8 cellular contexts compared by ENCODE assay signal in the genomic region with DNA sequence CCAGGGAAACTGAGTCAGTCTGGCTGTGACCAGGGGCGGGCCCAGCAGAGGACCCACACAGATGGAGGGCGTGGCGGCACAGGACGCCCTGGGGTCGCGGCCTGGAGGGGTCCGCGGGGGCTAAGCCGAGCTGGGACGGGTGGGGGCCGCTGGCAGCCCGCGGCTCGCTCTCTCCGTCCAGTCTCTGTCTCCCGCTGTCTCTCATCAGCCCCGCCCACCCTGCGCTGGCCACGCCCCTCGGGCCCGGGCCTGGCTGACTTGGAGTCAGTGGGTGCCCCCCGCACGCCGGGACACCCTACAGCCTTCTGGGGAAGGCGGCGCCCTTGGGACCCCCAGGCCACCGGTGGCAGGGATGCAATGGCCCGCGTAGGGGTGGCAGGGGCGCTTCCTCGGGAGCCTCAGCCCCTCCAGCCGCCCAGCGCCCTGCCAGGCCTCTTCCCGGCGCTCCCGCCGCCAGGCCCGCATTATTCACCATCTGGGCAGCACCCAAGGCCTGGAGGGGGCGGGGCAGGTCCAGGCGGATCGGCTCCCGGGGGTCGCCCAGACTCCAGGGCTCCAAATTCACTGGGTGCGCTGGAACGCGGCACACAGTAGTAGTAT. TPM values are rescaled to one million over a fixed set of nuclear protein-coding genes. Genes with fewer than 3 reads are reported as not detected.
DNase-seq lines count a peak whose midpoint lies in the region; ATAC-seq, FAIRE-seq and TF ChIP-seq lines count a peak whose summit lies in the region.

A gene (minus strand): TSS at position 186 of the 600 bp plus-strand sequence. CDS start 6,241 bp downstream, outside the sequence.

- H3K27me3 ChIP-seq in endothelial cell of umbilical vein (ENCODE audit: control insufficient read depth in 2 of 2, insufficient read depth in 2 of 2, low read length in 2 of 2) (no peaks in the 10 kb centered on the region), mononuclear cell (ENCODE audit: insufficient read depth, low read length) (peaks cover 12% of the 10 kb centered on the region)

- dilution Hi-C loops in endothelial cell of umbilical vein (cut with MboI; ENCODE audit: extremely low pct_ligation_motif_present, low sequenced_read_pairs): no loop called here

- ATAC-seq in activated CD8-positive, alpha-beta T cell treated with anti-CD3 and anti-CD28 coated beads for 36 hours: peak; percentile 51
- ATAC-seq in stimulated activated memory B cell treated with anti-CD40 and anti-IgM and Interleukin-4, amounts not matched to agents 10 μg/mL and 1 μg/mL and 100 μg/mL, for 72 hours: peak; percentile 42
- ATAC-seq in HG03439 (IDR thresholded peaks at IDR 0.05; ENCODE audit: unreplicated experiment): no peak

- H2AFZ ChIP-seq in endothelial cell of umbilical vein (ENCODE audit: low read depth, low read length): peak within 1 kb of the TSS; percentile 81

- peaks cover 18% of the 10 kb centered on the region for H3K4me1 Mint-ChIP-seq in CD14-positive monocyte
- H3K4me1 Mint-ChIP-seq in activated CD8-positive, alpha-beta T cell treated with anti-CD3 and anti-CD28 coated beads for 36 hours (ENCODE audit: low read depth): peaks cover 11% of the 10 kb centered on the region
- peaks cover 15% of the 10 kb centered on the region for H3K4me1 Mint-ChIP-seq in stimulated activated memory B cell treated with anti-CD40 and anti-IgM and Interleukin-4, amounts not matched to agents 10 μg/mL and 1 μg/mL and 100 μg/mL, for 72 hours

- H3K36me3 ChIP-seq in endothelial cell of umbilical vein (ENCODE audit: control insufficient read depth in 2 of 2, extremely low read depth in 1 of 2, insufficient read depth in 2 of 2, low read length in 2 of 2): peaks cover 0 to 5% of the 10 kb centered on the region in 2 experiments

- peak within 1 kb of the TSS; percentile 35 to 68 for H3K4me3 Mint-ChIP-seq in CD14-positive monocyte
- peak within 1 kb of the TSS; percentile 47 for H3K4me3 Mint-ChIP-seq in activated CD8-positive, alpha-beta T cell treated with anti-CD3 and anti-CD28 coated beads for 36 hours
- H3K4me3 Mint-ChIP-seq in stimulated activated memory B cell treated with anti-CD40 and anti-IgM and Interleukin-4, amounts not matched to agents 10 μg/mL and 1 μg/mL and 100 μg/mL, for 72 hours: no peak within 1 kb of the TSS

- CTCF ChIA-PET in activated CD8-positive, alpha-beta T cell treated with anti-CD3 and anti-CD28 coated beads for 36 hours (lab: Charles Lee): no interaction called here
- CTCF ChIA-PET in endothelial cell of umbilical vein (lab: Charles Lee): interaction anchor here (0.9 to 2.3 kb wide), 6 partner anchors 12 to 51 kb away, joined by 3 to 7 read pairs (median 4); a partner anchor contains a TSS

- no peaks in the 10 kb centered on the region for H4K20me1 ChIP-seq in endothelial cell of umbilical vein (replicated peaks; ENCODE audit: control insufficient read depth, extremely low read depth, insufficient read depth, low read length)

- TF ChIP-seq POLR2A in endothelial cell of umbilical vein (IDR thresholded peaks at IDR 0.05; ENCODE audit: low read depth, low read length): peak; percentile 17

- H3K9ac ChIP-seq in endothelial cell of umbilical vein (replicated peaks; ENCODE audit: extremely low read depth, insufficient read depth, low read length): peak within 1 kb of the TSS; percentile 39

- H3K4me1 ChIP-seq in endothelial cell of umbilical vein (ENCODE audit: control insufficient read depth, extremely low read depth, insufficient read depth, low read length) (peaks cover 23% of the 10 kb centered on the region), mononuclear cell (ENCODE audit: insufficient read depth, low read length) (peaks cover 30% of the 10 kb centered on the region)

- H3K4me2 ChIP-seq in endothelial cell of umbilical vein (ENCODE audit: insufficient read depth, low read length): peak within 1 kb of the TSS; percentile 63

- intact Hi-C loops in CD14-positive monocyte (cut with micrococcal nuclease) (no loop called here), endothelial cell of umbilical vein (cut with micrococcal nuclease) (loop anchor here (2.0 to 5.0 kb wide), 2 partner anchors 22 to 34 kb away; a partner anchor contains a TSS)
- intact Hi-C loops in activated CD8-positive, alpha-beta T cell treated with anti-CD3 and anti-CD28 coated beads for 36 hours (cut with micrococcal nuclease): no loop called here

- peaks cover 4 to 23% (median 20%) of the 10 kb centered on the region in 3 donors for H3K27me3 Mint-ChIP-seq in CD14-positive monocyte (ENCODE audit: low read depth in 3 of 3)
- H3K27me3 Mint-ChIP-seq in activated CD8-positive, alpha-beta T cell treated with anti-CD3 and anti-CD28 coated beads for 36 hours: no peaks in the 10 kb centered on the region
- H3K27me3 Mint-ChIP-seq in stimulated activated memory B cell treated with anti-CD40 and anti-IgM and Interleukin-4, amounts not matched to agents 10 μg/mL and 1 μg/mL and 100 μg/mL, for 72 hours: peaks cover 18% of the 10 kb centered on the region

- no peaks in the 10 kb centered on the region for H3K9me3 ChIP-seq in endothelial cell of umbilical vein (replicated peaks; ENCODE audit: control insufficient read depth, insufficient read depth, low read length)
- no peaks in the 10 kb centered on the region for H3K9me3 ChIP-seq in mononuclear cell (ENCODE audit: low read depth, low read length)

- TF ChIP-seq CTCF in CD14-positive monocyte (IDR thresholded peaks at IDR 0.05) (no peak), endothelial cell of umbilical vein (IDR thresholded peaks at IDR 0.05; ENCODE audit: extremely low read depth in 1 of 2, insufficient read depth in 1 of 2, low read depth in 1 of 2, low read length in 2 of 2) (no peak)
- no peak for TF ChIP-seq CTCF in activated CD8-positive, alpha-beta T cell treated with anti-CD3 and anti-CD28 coated beads for 36 hours (IDR thresholded peaks at IDR 0.05)

- H3K4me3 ChIP-seq in endothelial cell of umbilical vein (replicated peaks in 1 of 3; ENCODE audit: insufficient read depth in 1 of 3, low read depth in 1 of 3, low read length in 3 of 3) (peak within 1 kb of the TSS; percentile 39 to 48 (median 39)), mononuclear cell (ENCODE audit: low read length) (peak within 1 kb of the TSS; percentile 26)

- peaks cover 3 to 8% (median 5%) of the 10 kb centered on the region in 7 donors for H3K9me3 Mint-ChIP-seq in CD14-positive monocyte
- H3K9me3 Mint-ChIP-seq in activated CD8-positive, alpha-beta T cell treated with anti-CD3 and anti-CD28 coated beads for 36 hours: no peaks in the 10 kb centered on the region
- peaks cover 4% of the 10 kb centered on the region for H3K9me3 Mint-ChIP-seq in stimulated activated memory B cell treated with anti-CD40 and anti-IgM and Interleukin-4, amounts not matched to agents 10 μg/mL and 1 μg/mL and 100 μg/mL, for 72 hours

- H3K27ac ChIP-seq in endothelial cell of umbilical vein (ENCODE audit: insufficient read depth, low read depth, low read length): peak within 1 kb of the TSS; percentile 34

- DNase-seq in CD14-positive monocyte (ENCODE audit: low spot score): no peak
- peak; percentile 58 for DNase-seq in HS-5 (ENCODE audit: low read depth)
- peak; percentile 83 for DNase-seq in activated CD8-positive, alpha-beta T cell treated with anti-CD3 and anti-CD28 coated beads for 36 hours
- DNase-seq in endothelial cell of umbilical vein (ENCODE audit: low read depth, low spot score): peak; percentile 69
- DNase-seq in HPDE6-E6E7 (ENCODE audit: extremely low spot score): no peak

- H3K79me2 ChIP-seq in endothelial cell of umbilical vein (ENCODE audit: control insufficient read depth, insufficient read depth, low read length): no peaks in the 10 kb centered on the region

- H3K9me1 ChIP-seq in endothelial cell of umbilical vein (replicated peaks; ENCODE audit: control insufficient read depth, extremely low read depth, insufficient read depth, low read length): no peaks in the 10 kb centered on the region

- peak within 1 kb of the TSS in 1 of 7 donors; percentile 63 for H3K27ac Mint-ChIP-seq in CD14-positive monocyte
- no peak within 1 kb of the TSS for H3K27ac Mint-ChIP-seq in activated CD8-positive, alpha-beta T cell treated with anti-CD3 and anti-CD28 coated beads for 36 hours
- no peak within 1 kb of the TSS for H3K27ac Mint-ChIP-seq in stimulated activated memory B cell treated with anti-CD40 and anti-IgM and Interleukin-4, amounts not matched to agents 10 μg/mL and 1 μg/mL and 100 μg/mL, for 72 hours

- peak; percentile 84 for FAIRE-seq in endothelial cell of umbilical vein (lab: Jason Lieb, UNC)

- peaks cover 10 to 11% of the 10 kb centered on the region in 2 donors for H3K36me3 Mint-ChIP-seq in CD14-positive monocyte
- peaks cover 5% of the 10 kb centered on the region for H3K36me3 Mint-ChIP-seq in activated CD8-positive, alpha-beta T cell treated with anti-CD3 and anti-CD28 coated beads for 36 hours (ENCODE audit: low read depth)
- peaks cover 2% of the 10 kb centered on the region for H3K36me3 Mint-ChIP-seq in stimulated activated memory B cell treated with anti-CD40 and anti-IgM and Interleukin-4, amounts not matched to agents 10 μg/mL and 1 μg/mL and 100 μg/mL, for 72 hours

- POLR2A ChIA-PET in activated CD8-positive, alpha-beta T cell treated with anti-CD3 and anti-CD28 coated beads for 36 hours (lab: Charles Lee): interaction anchor here (0.8 kb wide), 1 partner anchor 73 kb away, joined by 3 read pairs; no protein-coding TSS in a partner anchor
- POLR2A ChIA-PET in endothelial cell of umbilical vein (lab: Charles Lee): no interaction called here

- BruUV-seq in endothelial cell of umbilical vein (replicated peaks; lab: Mats Ljungman, UMichigan): no TSS peak

TF ChIP-seq in endothelial cell of umbilical vein, 7 proteins besides CTCF, POLR2A, EP300 and RAD21:
- TF ChIP-seq POLR2AphosphoS5 (IDR thresholded peaks at IDR 0.05; ENCODE audit: insufficient read depth, low read depth, low read length) (peak; percentile 46), JUN (IDR thresholded peaks at IDR 0.05; ENCODE audit: borderline replicate concordance, insufficient read depth, insufficient read length, low read depth) (no peak)

RNA-seq across cellular contexts. Expression of the gene that starts here (rescaled TPM):
- polyA plus RNA-seq in CD14-positive monocyte (under 1 TPM in 1 of 2 donors, not detected in 1; 0.05 TPM), endothelial cell of umbilical vein (2.4 TPM in 2 replicates)
- total RNA-seq in activated CD8-positive, alpha-beta T cell treated with anti-CD3 and anti-CD28 coated beads for 36 hours: 1 to 10 TPM; 2.7 to 3.0 TPM
- total RNA-seq in endothelial cell of umbilical vein (2.9 and 3.4 TPM in 2 replicates), mononuclear cell (1.8 TPM)
- 1.3 and 1.6 TPM in 2 replicates for polyA plus RNA-seq in endothelial cell of umbilical vein (2011; cell fraction: cytosol; rRNA removed)
- polyA plus RNA-seq in endothelial cell of umbilical vein (2011; cell fraction: nucleus; rRNA removed): 0.65 and 1.4 TPM in 2 replicates
- polyA plus RNA-seq in endothelial cell of umbilical vein (2012): 1.3 and 2.0 TPM in 2 replicates
- 0.95 and 1.2 TPM in 2 replicates for polyA minus RNA-seq in endothelial cell of umbilical vein
- polyA minus RNA-seq in endothelial cell of umbilical vein (2011; cell fraction: cytosol; rRNA and poly(A)+ RNA removed): 3.9 TPM
- 0.24 and 0.38 TPM in 2 replicates for polyA minus RNA-seq in endothelial cell of umbilical vein (2011; cell fraction: nucleus; rRNA and poly(A)+ RNA removed)

Comparison
In these comparisons a context has a peak if more than half of its experiments do, and no peak if none do; other contexts are left out.
1. DNase-seq: peak in HS-5 (single experiment), activated CD8-positive, alpha-beta T cell treated with anti-CD3 and anti-CD28 coated beads for 36 hours (single experiment) and endothelial cell of umbilical vein (single experiment); none in CD14-positive monocyte (single experiment) and HPDE6-E6E7 (single experiment).